In genomic region chr5:154653418-154653763, GRCh38 we compare ENCODE assay signal across 1 cellular context.
TF ChIP-seq lines count a peak whose summit lies in the region.

No MANE protein-coding gene starts in this region.

TF ChIP-seq in HepG2, 621 proteins besides CTCF, POLR2A, EP300 and RAD21 (continued from another document and continues in another):
- peak; percentile 96 for TF ChIP-seq RXRB (CRISPR knock-in tag; IDR thresholded peaks at IDR 0.05; ENCODE audit: borderline replicate concordance)
- TF ChIP-seq ETS1 (CRISPR knock-in tag; IDR thresholded peaks at IDR 0.05), result no peak
- TF ChIP-seq DRAP1 (CRISPR knock-in tag; IDR thresholded peaks at IDR 0.05), result no peak
- TF ChIP-seq ZSCAN25 (CRISPR knock-in tag; IDR thresholded peaks at IDR 0.05), result peak; percentile 48; the same call in 1 of the 2 replicates
- no peak for TF ChIP-seq ZNF709 (CRISPR knock-in tag; IDR thresholded peaks at IDR 0.05)
- TF ChIP-seq KAT7 (CRISPR knock-in tag; IDR thresholded peaks at IDR 0.05; ENCODE audit: borderline replicate concordance), result 0 out of 2 replicates have a peak, but pooled peaks have one; percentile 55
- peak; percentile 61 for TF ChIP-seq STAG1 (CRISPR knock-in tag; IDR thresholded peaks at IDR 0.05)
- TF ChIP-seq ZNF451 (CRISPR knock-in tag; IDR thresholded peaks at IDR 0.05), result peak; percentile 86
- TF ChIP-seq ZNF574 (CRISPR knock-in tag; IDR thresholded peaks at IDR 0.05), result peak; percentile 85
- TF ChIP-seq KLF12 (CRISPR knock-in tag; IDR thresholded peaks at IDR 0.05; ENCODE audit: borderline replicate concordance), result no peak; the same call in 1 of the 2 replicates
- TF ChIP-seq ZNF605 (CRISPR knock-in tag; IDR thresholded peaks at IDR 0.05), result peak; percentile 61; the same call in 1 of the 2 replicates
- peak; percentile 74 for TF ChIP-seq ZNF501 (CRISPR knock-in tag; IDR thresholded peaks at IDR 0.05)
- TF ChIP-seq PHF21A (CRISPR knock-in tag; IDR thresholded peaks at IDR 0.05), result peak; percentile 92
- TF ChIP-seq ZNF281 (CRISPR knock-in tag; IDR thresholded peaks at IDR 0.05; ENCODE audit: borderline replicate concordance), result peak; percentile 58; the same call in 1 of the 2 replicates
- no peak for TF ChIP-seq RFX3 (CRISPR knock-in tag; IDR thresholded peaks at IDR 0.05)
- TF ChIP-seq KLF9 (CRISPR knock-in tag; IDR thresholded peaks at IDR 0.05; ENCODE audit: low read depth), result no peak
- no peak for TF ChIP-seq BORCS8-MEF2B (CRISPR knock-in tag; IDR thresholded peaks at IDR 0.05)
- no peak for TF ChIP-seq RFX1 (IDR thresholded peaks at IDR 0.05)
- TF ChIP-seq SETDB1 (CRISPR knock-in tag; IDR thresholded peaks at IDR 0.05; ENCODE audit: borderline replicate concordance), result no peak
- TF ChIP-seq SIX1 (CRISPR knock-in tag; IDR thresholded peaks at IDR 0.05; ENCODE audit: borderline replicate concordance), result no peak
- TF ChIP-seq ZBTB37 (CRISPR knock-in tag; IDR thresholded peaks at IDR 0.05), result 0 out of 2 replicates have a peak, but pooled peaks have one; percentile 26
- no peak for TF ChIP-seq TEF (CRISPR knock-in tag; IDR thresholded peaks at IDR 0.05)
- peak; percentile 74 for TF ChIP-seq ETV5 (CRISPR knock-in tag; IDR thresholded peaks at IDR 0.05; ENCODE audit: borderline replicate concordance)
- TF ChIP-seq NCOR1 (IDR thresholded peaks at IDR 0.05; ENCODE audit: borderline replicate concordance, low read length), result no peak
- no peak for TF ChIP-seq ZNF343 (CRISPR knock-in tag; IDR thresholded peaks at IDR 0.05)
- TF ChIP-seq CENPBD1 (CRISPR knock-in tag; IDR thresholded peaks at IDR 0.05; ENCODE audit: borderline replicate concordance, low read depth), result no peak
- TF ChIP-seq ZNF841 (CRISPR knock-in tag; IDR thresholded peaks at IDR 0.05; ENCODE audit: borderline replicate concordance), result peak; percentile 44; the same call in 1 of the 2 replicates
- peak; percentile 77; the same call in 1 of the 2 replicates for TF ChIP-seq MEIS2 (CRISPR knock-in tag; IDR thresholded peaks at IDR 0.05)
- no peak; the same call in 1 of the 2 replicates for TF ChIP-seq ZBTB3 (CRISPR knock-in tag; IDR thresholded peaks at IDR 0.05; ENCODE audit: borderline replicate concordance, low read depth)
- no peak for TF ChIP-seq ZNF276 (CRISPR knock-in tag; IDR thresholded peaks at IDR 0.05; ENCODE audit: low read depth)
- 0 out of 2 replicates have a peak, but pooled peaks have one; percentile 46 for TF ChIP-seq DMTF1 (CRISPR knock-in tag; IDR thresholded peaks at IDR 0.05)
- TF ChIP-seq MEF2D (CRISPR knock-in tag; IDR thresholded peaks at IDR 0.05), result peak; percentile 87
- TF ChIP-seq AHDC1 (CRISPR knock-in tag; IDR thresholded peaks at IDR 0.05; ENCODE audit: borderline replicate concordance), result no peak
- TF ChIP-seq TBX3 (IDR thresholded peaks at IDR 0.05; ENCODE audit: borderline replicate concordance), result no peak
- no peak for TF ChIP-seq TCF7 (IDR thresholded peaks at IDR 0.05; ENCODE audit: low read depth)
- peak; percentile 50 for TF ChIP-seq ATF7-NPFF (CRISPR knock-in tag; IDR thresholded peaks at IDR 0.05; ENCODE audit: low read depth)
- TF ChIP-seq NR2C2 (CRISPR knock-in tag; IDR thresholded peaks at IDR 0.05; ENCODE audit: borderline replicate concordance), result 0 out of 2 replicates have a peak, but pooled peaks have one; percentile 36
- no peak for TF ChIP-seq POLR2AphosphoS2 (IDR thresholded peaks at IDR 0.05; ENCODE audit: low read depth, low read length)
- TF ChIP-seq FOXA1 (IDR thresholded peaks at IDR 0.05), result no peak
- TF ChIP-seq FOXA1 (CRISPR knock-in tag; IDR thresholded peaks at IDR 0.05), result peak; percentile 98
- peak; percentile 26; the same call in 1 of the 2 replicates for TF ChIP-seq MIXL1 (CRISPR knock-in tag; IDR thresholded peaks at IDR 0.05)
- TF ChIP-seq ZNF652 (CRISPR knock-in tag; IDR thresholded peaks at IDR 0.05; ENCODE audit: borderline replicate concordance, low read depth), result peak; percentile 29; the same call in 1 of the 2 replicates
- TF ChIP-seq MIER3 (CRISPR knock-in tag; IDR thresholded peaks at IDR 0.05; ENCODE audit: borderline replicate concordance), result peak; percentile 57; the same call in 1 of the 2 replicates
- peak; percentile 61; the same call in 1 of the 2 replicates for TF ChIP-seq ZSCAN22 (CRISPR knock-in tag; IDR thresholded peaks at IDR 0.05)
